ENCODE assay signal across 9 cellular contexts in genomic region chr10:110651044-110651958, GRCh38. TPM values are rescaled to one million over a fixed set of nuclear protein-coding genes. Genes with fewer than 3 reads are reported as not detected.
DNase-seq lines count a peak whose midpoint lies in the region; ATAC-seq and TF ChIP-seq lines count a peak whose summit lies in the region.
"Had no signal": no experiment of that assay in that cellular context is flagged by ENCODE, and none has a peak within 500 bp of the region (broad histone marks: within the 10 kb centered on the region; RNA-seq: fewer than 3 reads in every experiment).

No MANE protein-coding gene starts in this region.

- POLR2A ChIA-PET in MCF 10A (lab: Yijun Ruan, JAX) = no interaction called here
- POLR2A ChIA-PET in naive thymus-derived CD4-positive, alpha-beta T cell (lab: Charles Lee) = no interaction called here
- POLR2A ChIA-PET in PC-3 (lab: Charles Lee; ENCODE audit: unreplicated experiment) = no interaction called here

- no peak overlapping the region for H3K27ac ChIP-seq in naive thymus-derived CD4-positive, alpha-beta T cell (ENCODE audit: low read depth, low read length)
- no peak overlapping the region for H3K27ac ChIP-seq in PC-3 (ENCODE audit: low read length)

- no peaks in the 10 kb centered on the region for H3K36me3 ChIP-seq in naive thymus-derived CD4-positive, alpha-beta T cell (ENCODE audit: control insufficient read depth in 2 of 3, insufficient read depth in 3 of 3, low read length in 3 of 3)
- no peaks in the 10 kb centered on the region for H3K36me3 ChIP-seq in PC-3 (ENCODE audit: low read depth, low read length)

- H4K20me1 ChIP-seq in PC-3 (ENCODE audit: low read length) = no peaks in the 10 kb centered on the region

- peak; percentile 61 for ATAC-seq in HG03025 (IDR thresholded peaks at IDR 0.05; ENCODE audit: low FRiP score, unreplicated experiment)
- peak; percentile 42 for ATAC-seq in naive thymus-derived CD4-positive, alpha-beta T cell
- no peak for ATAC-seq in PC-3

- no peak overlapping the region for H3K27ac Mint-ChIP-seq in MCF 10A (ENCODE audit: low read depth, unreplicated experiment)
- H3K27ac Mint-ChIP-seq in naive thymus-derived CD4-positive, alpha-beta T cell = peak overlapping the region in 1 of 9 donors; percentile 62
- H3K27ac Mint-ChIP-seq: activated naive CD4-positive, alpha-beta T cell treated with anti-CD3 and anti-CD28 coated beads, Interleukin-2, amount 50 U/mL, for 24 hours had no signal

- intact Hi-C loops in MCF 10A (cut with micrococcal nuclease) = no loop called here
- intact Hi-C loops in naive thymus-derived CD4-positive, alpha-beta T cell (cut with micrococcal nuclease) = no loop called here
- intact Hi-C loops in PC-3 (cut with micrococcal nuclease) = no loop called here

- no peak overlapping the region for H3K4me2 ChIP-seq in PC-3 (ENCODE audit: low read length)

- BruUV-seq in MCF 10A (replicated peaks; lab: Mats Ljungman, UMichigan) = no TSS peak
- no TSS peak for BruUV-seq in PC-3 (replicated peaks; lab: Mats Ljungman, UMichigan)

- H3K4me1 ChIP-seq in naive thymus-derived CD4-positive, alpha-beta T cell (ENCODE audit: control insufficient read depth in 2 of 2, insufficient read depth in 2 of 2, low read length in 2 of 2) = peaks cover 0 to 3% of the 10 kb centered on the region in 2 donors
- H3K4me1 ChIP-seq in PC-3 (ENCODE audit: insufficient read depth, low read length) = peaks cover 18% of the 10 kb centered on the region

- H3K4me3 Mint-ChIP-seq in MCF 10A (ENCODE audit: unreplicated experiment) = no peak overlapping the region
- no peak overlapping the region for H3K4me3 Mint-ChIP-seq in naive thymus-derived CD4-positive, alpha-beta T cell
- H3K4me3 Mint-ChIP-seq: activated naive CD4-positive, alpha-beta T cell treated with anti-CD3 and anti-CD28 coated beads, Interleukin-2, amount 50 U/mL, for 24 hours had no signal

- H3K4me3 ChIP-seq in WI38 (ENCODE audit: low read depth, low read length) = peak overlapping the region; percentile 21
- H3K4me3 ChIP-seq in naive thymus-derived CD4-positive, alpha-beta T cell (ENCODE audit: low read length) = no peak overlapping the region
- no peak overlapping the region for H3K4me3 ChIP-seq in PC-3 (ENCODE audit: low read length)

- H3K79me2 ChIP-seq in PC-3 (ENCODE audit: low read length) = no peaks in the 10 kb centered on the region

- H3K9me2 ChIP-seq in PC-3 (replicated peaks; ENCODE audit: low read length) = no peaks in the 10 kb centered on the region

- H3K4me1 Mint-ChIP-seq in MCF 10A (ENCODE audit: insufficient read depth, unreplicated experiment) = peaks cover 5% of the 10 kb centered on the region
- H3K4me1 Mint-ChIP-seq in naive thymus-derived CD4-positive, alpha-beta T cell = peaks cover 3 to 17% (median 10%) of the 10 kb centered on the region in 7 donors

- no peaks in the 10 kb centered on the region for H3K36me3 Mint-ChIP-seq in MCF 10A (ENCODE audit: insufficient read depth, unreplicated experiment)
- H3K36me3 Mint-ChIP-seq in naive thymus-derived CD4-positive, alpha-beta T cell = no peaks in the 10 kb centered on the region

- TF ChIP-seq CTCF in MCF 10A (IDR thresholded peaks at IDR 0.05; ENCODE audit: unreplicated experiment) (no peak), WI38 (IDR thresholded peaks at IDR 0.05; ENCODE audit: low read depth, low read length) (no peak), PC-3 (conservative IDR thresholded peaks at IDR 0.05; ENCODE audit: low read depth, low read length) (no peak)

- no peaks in the 10 kb centered on the region for H3F3A ChIP-seq in PC-3 (ENCODE audit: low read length, unreplicated experiment)

- no peak overlapping the region for H3K9ac ChIP-seq in PC-3 (ENCODE audit: low read length)

- H3K9me3 Mint-ChIP-seq in MCF 10A (ENCODE audit: unreplicated experiment) = no peaks in the 10 kb centered on the region
- H3K9me3 Mint-ChIP-seq in naive thymus-derived CD4-positive, alpha-beta T cell = no peaks in the 10 kb centered on the region
- H3K9me3 Mint-ChIP-seq: activated naive CD4-positive, alpha-beta T cell treated with anti-CD3 and anti-CD28 coated beads, Interleukin-2, amount 50 U/mL, for 24 hours had no signal

- CTCF ChIA-PET in MCF 10A (lab: Yijun Ruan, JAX) = interaction anchor here (0.6 to 1.8 kb wide), 2 partner anchors 20 to 21 kb away, joined by 3 to 4 read pairs; no protein-coding TSS in a partner anchor
- CTCF ChIA-PET in naive thymus-derived CD4-positive, alpha-beta T cell (lab: Charles Lee) = no interaction called here
- CTCF ChIA-PET in PC-3 (lab: Charles Lee) = no interaction called here

- H3K9me3 ChIP-seq in naive thymus-derived CD4-positive, alpha-beta T cell (ENCODE audit: control insufficient read depth in 2 of 3, low read length in 3 of 3) = no peaks in the 10 kb centered on the region
- H3K9me3 ChIP-seq in PC-3 (ENCODE audit: low read length) = no peaks in the 10 kb centered on the region

- peak; percentile 28 to 52 for DNase-seq in T47D (ENCODE audit: low read depth in 1 of 2, low spot score in 1 of 2)
- no peak for DNase-seq in MCF 10A (ENCODE audit: unreplicated experiment)
- DNase-seq in naive thymus-derived CD4-positive, alpha-beta T cell = peak in 4 of 9 donors; percentile 8 to 19 (median 17)
- no peak for DNase-seq in MV-4-11 (lab: John Stamatoyannopoulos, UW)
- DNase-seq in PC-3 = no peak
- no peak for DNase-seq in activated T-cell treated with anti-CD3 and anti-CD28 coated beads, Interleukin-2, amount 50 U/mL, for 1 hour

- H2AFZ ChIP-seq in PC-3 (ENCODE audit: low read length) = no peak overlapping the region

- H3K27me3 Mint-ChIP-seq in MCF 10A (ENCODE audit: insufficient read depth, unreplicated experiment) = peaks cover 42% of the 10 kb centered on the region
- peaks cover 29 to 69% (median 44%) of the 10 kb centered on the region in 5 donors for H3K27me3 Mint-ChIP-seq in naive thymus-derived CD4-positive, alpha-beta T cell

- no peaks in the 10 kb centered on the region for H3K27me3 ChIP-seq in naive thymus-derived CD4-positive, alpha-beta T cell (ENCODE audit: control insufficient read depth in 2 of 2, insufficient read depth in 2 of 2, low read length in 2 of 2)
- H3K27me3 ChIP-seq in PC-3 (ENCODE audit: low read length) = no peaks in the 10 kb centered on the region

- in situ Hi-C loops in T47D (cut with HindIII; ENCODE audit: low pct_unique_long_range_greater_than_20kb, low sequenced_read_pairs) = no loop called here

RNA-seq across cellular contexts. Expression of gene RBM20, which starts 7.2 kb away (rescaled TPM):
- total RNA-seq in MCF 10A (2022) (not detected in 2 replicates), PC-3 (2014; rRNA removed) (0.40 and 1.3 TPM in 2 replicates)
- total RNA-seq in naive thymus-derived CD4-positive, alpha-beta T cell = 1 to 10 TPM in 2 of 5 experiments, under 1 TPM in 3; 0.16 to 1.7 (median 0.40) TPM
- under 1 TPM in 1 of 2 donors, not detected in 1; 0.18 TPM for polyA plus RNA-seq in naive thymus-derived CD4-positive, alpha-beta T cell

Comparison
In these comparisons a context has a peak if more than half of its experiments do, and no peak if none do; other contexts are left out.
1. DNase-seq: peak in T47D (2 of 2); none in MCF 10A (single experiment), MV-4-11 (single experiment), PC-3 (single experiment) and activated T-cell treated with anti-CD3 and anti-CD28 coated beads, Interleukin-2, amount 50 U/mL, for 1 hour (single experiment).